ENCODE assay signal across 8 cellular contexts in the genomic region with DNA sequence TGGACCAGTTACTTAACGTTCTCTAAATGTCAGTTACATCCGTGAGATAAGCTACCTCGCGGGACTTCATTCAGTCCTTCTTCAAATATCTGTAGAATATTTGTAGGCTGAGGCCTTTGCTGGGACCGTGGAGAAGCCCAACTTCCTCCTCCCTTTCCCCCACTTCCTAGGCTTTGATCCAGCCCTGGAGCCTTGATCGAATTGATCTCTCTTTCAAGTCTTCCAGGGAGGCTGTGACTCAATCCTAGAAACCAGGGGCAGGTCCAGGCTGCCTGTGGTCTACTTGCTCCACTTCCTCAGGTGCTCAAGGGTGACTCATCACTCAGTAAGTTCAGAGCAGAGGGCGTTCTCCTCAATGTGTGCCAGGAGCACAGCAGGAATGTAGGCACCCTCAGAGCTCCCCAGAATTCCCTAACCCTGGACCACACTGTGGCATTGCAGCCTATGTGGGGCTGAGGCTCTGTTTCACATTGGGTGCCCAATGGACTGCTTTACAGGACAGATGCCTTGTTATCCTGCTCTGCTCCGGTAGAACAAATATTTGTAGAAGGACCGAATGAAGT. TPM values are rescaled to one million over a fixed set of nuclear protein-coding genes. Genes with fewer than 3 reads are reported as not detected.
DNase-seq lines count a peak whose midpoint lies in the region; ATAC-seq and TF ChIP-seq lines count a peak whose summit lies in the region.

No MANE protein-coding gene starts in this region.

- H3K27me3 Mint-ChIP-seq in type B pancreatic cell = no peaks in the 10 kb centered on the region

- no peaks in the 10 kb centered on the region for H3K9me3 Mint-ChIP-seq in type B pancreatic cell

- H3K36me3 Mint-ChIP-seq in type B pancreatic cell = no peaks in the 10 kb centered on the region

- H3K4me1 Mint-ChIP-seq in type B pancreatic cell (ENCODE audit: unreplicated experiment) = peaks cover 4% of the 10 kb centered on the region

- peak; percentile 54 to 59 for ATAC-seq in activated CD4-positive, CD25-positive, alpha-beta regulatory T cell treated with anti-CD3 and anti-CD28 coated beads, Interleukin-2, amount 50 U/mL, for 24 hours
- ATAC-seq in HG02884 (IDR thresholded peaks at IDR 0.05; ENCODE audit: unreplicated experiment) (peak; percentile 73), HG03520 (IDR thresholded peaks at IDR 0.05; ENCODE audit: unreplicated experiment) (no peak)

- TF ChIP-seq CTCF in fibroblast of villous mesenchyme (IDR thresholded peaks at IDR 0.05; ENCODE audit: insufficient read depth, low read depth, low read length) = no peak
- no peak for TF ChIP-seq CTCF in type B pancreatic cell (conservative IDR thresholded peaks at IDR 0.05)

- H3K4me3 Mint-ChIP-seq in type B pancreatic cell = no peak overlapping the region

- peak overlapping the region; percentile 41 for H3K27ac Mint-ChIP-seq in type B pancreatic cell

- no peak for DNase-seq in activated CD4-positive, CD25-positive, alpha-beta regulatory T cell (lab: John Stamatoyannopoulos, UW)
- peak; percentile 98 for DNase-seq in SW480 (ENCODE audit: low spot score)
- peak; percentile 52 for DNase-seq in fibroblast of villous mesenchyme (ENCODE audit: low read depth)
- no peak for DNase-seq in type B pancreatic cell (ENCODE audit: extremely low spot score, unreplicated experiment)
- DNase-seq in NCI-H774 (lab: John Stamatoyannopoulos, UW) = no peak

- no peak overlapping the region for H3K4me3 ChIP-seq in fibroblast of villous mesenchyme (ENCODE audit: low read depth, low read length)

RNA-seq across cellular contexts. Expression of a gene that starts 11.2 kb away (rescaled TPM):
- total RNA-seq in fibroblast of villous mesenchyme = 35.8 and 50.1 TPM in 2 replicates
- 21.1 and 25.4 TPM in 2 replicates for total RNA-seq in type B pancreatic cell (ENCODE audit: low replicate concordance)

RNA-seq across cellular contexts. Expression of a gene that starts 42.8 kb away (rescaled TPM):
- total RNA-seq in fibroblast of villous mesenchyme (under 0.01 and 0.64 TPM in 2 replicates), type B pancreatic cell (ENCODE audit: low replicate concordance) (0.43 TPM in 1 of 2 replicates, not detected in the other)

RNA-seq across cellular contexts. Expression of a gene that starts 49.8 kb away (rescaled TPM):
- total RNA-seq in fibroblast of villous mesenchyme (26.1 and 34.1 TPM in 2 replicates), type B pancreatic cell (ENCODE audit: low replicate concordance) (38.1 and 53.7 TPM in 2 replicates)

Comparison
In these comparisons a context has a peak if more than half of its experiments do, and no peak if none do; other contexts are left out.
1. DNase-seq: peak in SW480 (single experiment) and fibroblast of villous mesenchyme (single experiment); none in activated CD4-positive, CD25-positive, alpha-beta regulatory T cell (0 of 4), type B pancreatic cell (single experiment) and NCI-H774 (single experiment).